In genomic region chr17:18377437-18378204, GRCh38 we compare ENCODE assay signal across 12 cellular contexts. TPM values are rescaled to one million over a fixed set of nuclear protein-coding genes. Genes with fewer than 3 reads are reported as not detected.
DNase-seq lines count a peak whose midpoint lies in the region; ATAC-seq and TF ChIP-seq lines count a peak whose summit lies in the region.
"Had no signal": no experiment of that assay in that cellular context is flagged by ENCODE, and none has a peak within 500 bp of the region (broad histone marks: within the 10 kb centered on the region; RNA-seq: fewer than 3 reads in every experiment).

TSS of gene EVPLL (plus strand) at chr17:18377778. CDS start at chr17:18380938, 3,160 bp downstream.

- peaks cover 10% of the 10 kb centered on the region for H3K27me3 Mint-ChIP-seq in endodermal cell (ENCODE audit: insufficient read depth)

- peaks cover 11% of the 10 kb centered on the region for H3K9me3 ChIP-seq in endodermal cell (ENCODE audit: control insufficient read depth, low read length)

- 90 to 98% methylated on average over 8 to 20 of the region's 20 CpGs for WGBS in endodermal cell (ENCODE audit: insufficient coverage in 1 of 2, insufficient read length in 1 of 2), 2 experiments

- no peak within 1 kb of the TSS for H3K9ac ChIP-seq in endodermal cell (ENCODE audit: extremely low read depth, low read length, poor library complexity, severe bottlenecking)

- H3K36me3 Mint-ChIP-seq in endodermal cell (ENCODE audit: low read depth) = no peaks in the 10 kb centered on the region
- H3K36me3 Mint-ChIP-seq: stimulated activated effector memory CD8-positive, alpha-beta T cell treated with anti-CD3 and anti-CD28 coated beads, Interleukin-12 subunit alpha, Interleukin-12 subunit beta, amount 100 ng/mL, for 72 hours had no signal

- H3K4me1 ChIP-seq in endodermal cell (ENCODE audit: control insufficient read depth, insufficient read depth, low read length) = no peaks in the 10 kb centered on the region

- peak; percentile 86 for DNase-seq in CD1c-positive myeloid dendritic cell (ENCODE audit: extremely low spot score)
- DNase-seq in NB4 (ENCODE audit: low read depth) = peak; percentile 99
- peak; percentile 57 for DNase-seq in endodermal cell
- DNase-seq in myocyte (ENCODE audit: low read depth) = peak; percentile 37
- DNase-seq: activated effector memory CD4-positive, alpha-beta T cell treated with Interleukin-2 at 50 U/mL for 16 hours had no signal

- H3K27ac Mint-ChIP-seq in endodermal cell = no peak within 1 kb of the TSS
- H3K27ac Mint-ChIP-seq: stimulated activated effector memory CD8-positive, alpha-beta T cell treated with anti-CD3 and anti-CD28 coated beads, Interleukin-12 subunit alpha, Interleukin-12 subunit beta, amount 100 ng/mL, for 72 hours had no signal

- ATAC-seq in GM21737 (IDR thresholded peaks at IDR 0.05; ENCODE audit: unreplicated experiment) = no peak
- no peak for ATAC-seq in HG02885 (IDR thresholded peaks at IDR 0.05; ENCODE audit: poor library complexity, unreplicated experiment)
- ATAC-seq in HG02938 (IDR thresholded peaks at IDR 0.05; ENCODE audit: unreplicated experiment) = no peak
- no peak for ATAC-seq in GM19324 (IDR thresholded peaks at IDR 0.05; ENCODE audit: low FRiP score, unreplicated experiment)
- ATAC-seq: stimulated activated effector memory CD8-positive, alpha-beta T cell treated with anti-CD3 and anti-CD28 coated beads, Interleukin-12 subunit alpha, Interleukin-12 subunit beta, amount 100 ng/mL, for 72 hours had no signal

- no peak for TF ChIP-seq CTCF in NB4 (IDR thresholded peaks at IDR 0.05; ENCODE audit: low read depth, low read length)
- no peak for TF ChIP-seq CTCF in endodermal cell (conservative IDR thresholded peaks at IDR 0.05)

- H3K36me3 ChIP-seq in endodermal cell (ENCODE audit: control insufficient read depth, insufficient read depth, low read length) = no peaks in the 10 kb centered on the region

- peaks cover 12% of the 10 kb centered on the region for H3K9me3 Mint-ChIP-seq in endodermal cell
- H3K9me3 Mint-ChIP-seq: stimulated activated effector memory CD8-positive, alpha-beta T cell treated with anti-CD3 and anti-CD28 coated beads, Interleukin-12 subunit alpha, Interleukin-12 subunit beta, amount 100 ng/mL, for 72 hours had no signal

- H3K4me1 Mint-ChIP-seq in endodermal cell = no peaks in the 10 kb centered on the region

- no peak within 1 kb of the TSS for H3K27ac ChIP-seq in endodermal cell (ENCODE audit: low read depth, low read length)
- H3K27ac ChIP-seq: SK-N-MC had no signal

- no peak within 1 kb of the TSS for H3K4me3 Mint-ChIP-seq in endodermal cell
- H3K4me3 Mint-ChIP-seq: stimulated activated effector memory CD8-positive, alpha-beta T cell treated with anti-CD3 and anti-CD28 coated beads, Interleukin-12 subunit alpha, Interleukin-12 subunit beta, amount 100 ng/mL, for 72 hours had no signal

- no peak within 1 kb of the TSS for H3K4me3 ChIP-seq in NB4 (ENCODE audit: low read depth, low read length)
- H3K4me3 ChIP-seq in endodermal cell (ENCODE audit: low read length) = no peak within 1 kb of the TSS
- H3K4me3 ChIP-seq: SK-N-MC had no signal

- no peak for TF ChIP-seq POLR2A in NB4 (IDR thresholded peaks at IDR 0.05; ENCODE audit: extremely low read depth, insufficient read length)

- no peaks in the 10 kb centered on the region for H3K27me3 ChIP-seq in endodermal cell (ENCODE audit: control insufficient read depth, insufficient read depth, low read length, poor library complexity, severe bottlenecking)

RNA-seq across cellular contexts. Expression of gene EVPLL, which starts in this region (rescaled TPM):
- not detected for total RNA-seq in endodermal cell
- not detected for polyA plus RNA-seq in endodermal cell (2013, experiment 1 of 2)
- polyA plus RNA-seq in endodermal cell (2013, experiment 2 of 2) = not detected
- total RNA-seq in myocyte = not detected in 2 replicates
- polyA plus RNA-seq in myocyte (2012) = not detected
- total RNA-seq: epithelial cell of proximal tubule had no signal

Comparison
In these comparisons a context has a peak if more than half of its experiments do, and no peak if none do; other contexts are left out.
1. Peak in DNase-seq in endodermal cell; RNA of the gene not detected or under 1 TPM.
2. Peak in DNase-seq in myocyte; RNA of the gene not detected or under 1 TPM.
3. DNase-seq: peak in every context shown above with its lines; median percentile 99 in NB4; 86 in CD1c-positive myeloid dendritic cell; 57 in endodermal cell; 37 in myocyte.